ENCODE assay signal across 12 cellular contexts in the genomic region with DNA sequence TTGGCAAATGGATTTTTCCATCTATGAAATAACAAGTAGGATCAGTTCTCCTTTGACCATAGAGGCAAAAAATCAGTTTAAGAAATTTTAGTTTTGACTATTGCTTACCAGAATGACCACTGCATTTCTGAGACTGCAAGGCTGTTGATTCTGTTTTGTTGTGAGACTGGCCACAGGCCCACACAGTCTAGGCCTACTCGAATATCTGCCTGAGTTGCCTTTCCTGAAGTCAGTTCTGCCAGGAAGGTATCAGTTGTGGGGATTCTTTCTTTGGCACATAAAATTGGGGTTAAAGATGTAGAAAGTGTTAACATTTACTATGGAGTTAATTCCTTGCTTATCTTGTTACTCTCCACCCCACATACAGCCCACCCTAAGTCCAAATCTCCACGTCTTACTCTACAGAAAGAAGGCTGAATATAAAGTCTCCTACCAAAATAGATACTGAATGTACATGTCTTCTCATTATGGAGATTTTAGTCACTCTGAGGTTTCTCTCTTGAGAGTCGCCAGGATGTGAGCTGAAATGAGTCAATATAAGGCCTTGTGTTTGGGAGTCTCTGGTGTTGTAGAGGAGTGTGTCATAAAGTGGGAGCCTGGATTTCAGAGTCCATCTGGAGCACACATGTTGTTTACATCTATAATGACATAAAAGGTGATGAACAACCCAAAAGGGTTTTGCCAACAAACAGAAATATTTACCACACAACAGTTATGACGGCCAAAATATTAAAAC. TPM values are rescaled to one million over a fixed set of nuclear protein-coding genes. Genes with fewer than 3 reads are reported as not detected.
A peak's percentile ranks its signal among the peaks of the same experiment; 100 is the strongest.
DNase-seq lines count a peak whose midpoint lies in the region; ATAC-seq and TF ChIP-seq lines count a peak whose summit lies in the region.
"Had no signal": no experiment of that assay in that cellular context is flagged by ENCODE, and none has a peak within 500 bp of the region (broad histone marks: within the 10 kb centered on the region; RNA-seq: fewer than 3 reads in every experiment).

No MANE protein-coding gene starts in this region.

- H3K4me3 ChIP-seq in Peyer's patch (no peak overlapping the region), esophagus squamous epithelium (no peak overlapping the region), skeletal muscle cell (ENCODE audit: low read depth, low read length) (no peak overlapping the region)

- no peak for TF ChIP-seq CTCF in Peyer's patch (IDR thresholded peaks at IDR 0.05)
- TF ChIP-seq CTCF in esophagus squamous epithelium (IDR thresholded peaks at IDR 0.05), result no peak

- H3K9me3 ChIP-seq in Peyer's patch (peaks cover 0 to 12% (median 3%) of the 10 kb centered on the region in 4 donors), esophagus squamous epithelium (peaks cover 0 to 13% (median 8%) of the 10 kb centered on the region in 3 donors)

- no peaks in the 10 kb centered on the region for H3K36me3 ChIP-seq in Peyer's patch
- H3K36me3 ChIP-seq in esophagus squamous epithelium, result no peaks in the 10 kb centered on the region

- no peaks in the 10 kb centered on the region for H3K4me1 ChIP-seq in Peyer's patch
- H3K4me1 ChIP-seq in esophagus squamous epithelium, result no peaks in the 10 kb centered on the region

- ATAC-seq in GM18873 (IDR thresholded peaks at IDR 0.05; ENCODE audit: low FRiP score, unreplicated experiment) (peak; percentile 44), GM19328 (IDR thresholded peaks at IDR 0.05; ENCODE audit: unreplicated experiment) (no peak)
- ATAC-seq: left lobe of liver had no signal

- 60 to 63% methylated on average over 4 of the region's 4 CpGs for WGBS in esophagus squamous epithelium, 2 donors

- DNase-seq in Peyer's patch (no peak), esophagus squamous epithelium (lab: John Stamatoyannopoulos, UW) (no peak), skeletal muscle cell (ENCODE audit: low read depth) (peak; percentile 90), erythroblast (lab: John Stamatoyannopoulos, UW) (no peak), ecto neural progenitor cell (ENCODE audit: low spot score) (no peak), MV-4-11 (lab: John Stamatoyannopoulos, UW) (no peak)
- DNase-seq: activated naive CD8-positive, alpha-beta T cell treated with anti-CD3 and anti-CD28 coated beads, Interleukin-2, amount 10 ng/mL, durations not matched to agents 7 days and 5 days; NCI-H1436 treated with DMSO at 0.1 percent for 48 hours; stimulated activated CD4-positive, alpha-beta T cell treated with anti-CD3 and anti-CD28 coated beads, Interleukin-2, amount 100 ng/mL, for 48 hours had no signal

- H3K27ac ChIP-seq in Peyer's patch (peak overlapping the region in 3 of 4 donors; percentile 42 to 77 (median 47)), esophagus squamous epithelium (peak overlapping the region in 3 of 4 donors; percentile 44 to 72 (median 53))

- intact Hi-C loops in esophagus squamous epithelium (cut with DNase I), result no loop called here

- no peak for TF ChIP-seq POLR2A in Peyer's patch (IDR thresholded peaks at IDR 0.05)
- TF ChIP-seq POLR2A in esophagus squamous epithelium (IDR thresholded peaks at IDR 0.05), result no peak
- no peak for TF ChIP-seq POLR2A in erythroblast (IDR thresholded peaks at IDR 0.05; ENCODE audit: low read length)

- H3K27me3 ChIP-seq in Peyer's patch, result no peaks in the 10 kb centered on the region
- H3K27me3 ChIP-seq in esophagus squamous epithelium, result no peaks in the 10 kb centered on the region

RNA-seq across cellular contexts. Expression of gene WWTR1, which starts 45.0 kb away (rescaled TPM):
- total RNA-seq in Peyer's patch (10 to 100 TPM; 13.8 to 62.7 (median 18.5) TPM), esophagus squamous epithelium (100 to 1,000 TPM in 1 of 4 donors, 10 to 100 TPM in 3; 35.7 to 116 (median 39.6) TPM)

RNA-seq across cellular contexts. Expression of gene COMMD2, which starts 49.4 kb away (rescaled TPM):
- total RNA-seq in Peyer's patch, result 10 to 100 TPM; 10.9 to 29.7 (median 17.9) TPM
- 10 to 100 TPM; 11.1 to 29.2 (median 22.1) TPM for total RNA-seq in esophagus squamous epithelium
